In genomic region chr12:6778571-6779550, GRCh38 we compare ENCODE assay signal across 8 cellular contexts. TPM values are rescaled to one million over a fixed set of nuclear protein-coding genes. Genes with fewer than 3 reads are reported as not detected.
DNase-seq lines count a peak whose midpoint lies in the region; ATAC-seq and TF ChIP-seq lines count a peak whose summit lies in the region.

No MANE protein-coding gene starts in this region.

- H3K27ac ChIP-seq in Karpas-422 (ENCODE audit: low read length) (no peak overlapping the region), Panc1 (ENCODE audit: low read length) (no peak overlapping the region), esophagus muscularis mucosa (replicated peaks in 1 of 4) (peak overlapping the region; percentile 83 to 92 (median 87)), muscle layer of duodenum (ENCODE audit: low read length) (peak overlapping the region; percentile 45)

- WGBS in esophagus muscularis mucosa = 9% methylated on average over 22 of the region's 35 CpGs

- no peak for TF ChIP-seq POLR2A in esophagus muscularis mucosa (IDR thresholded peaks at IDR 0.05; ENCODE audit: low read depth)

- POLR2A ChIA-PET in Panc1 (lab: Charles Lee) = interaction anchor here (0.7 kb wide), 2 partner anchors 82 to 157 kb away, joined by 3 to 5 read pairs; no protein-coding TSS in a partner anchor

- H3K9ac ChIP-seq in Karpas-422 (ENCODE audit: low read length) = peak overlapping the region; percentile 59

- H3K9me3 ChIP-seq in Karpas-422 (ENCODE audit: low read length) (no peaks in the 10 kb centered on the region), Panc1 (ENCODE audit: control insufficient read depth, insufficient read depth, low read depth, low read length) (no peaks in the 10 kb centered on the region), esophagus muscularis mucosa (no peaks in the 10 kb centered on the region), muscle layer of duodenum (ENCODE audit: control insufficient read depth in 1 of 2, low read length in 2 of 2) (no peaks in the 10 kb centered on the region)

- TF ChIP-seq CTCF in Panc1 (IDR thresholded peaks at IDR 0.05) (peak; percentile 89), esophagus muscularis mucosa (IDR thresholded peaks at IDR 0.05) (peak; percentile 95 to 98 (median 96))

- no peaks in the 10 kb centered on the region for H3K79me2 ChIP-seq in Karpas-422 (ENCODE audit: low read length)

- BruUV-seq in Panc1 (replicated peaks; lab: Mats Ljungman, UMichigan) = no TSS peak

- in situ Hi-C loops in Caki2 (cut with HindIII; ENCODE audit: low pct_unique_long_range_greater_than_20kb, low sequenced_read_pairs) (no loop called here), Panc1 (cut with HindIII; ENCODE audit: low pct_unique_long_range_greater_than_20kb, low sequenced_read_pairs) (no loop called here)

- H3K27me3 ChIP-seq in Karpas-422 (ENCODE audit: low read length) = no peaks in the 10 kb centered on the region
- no peaks in the 10 kb centered on the region for H3K27me3 ChIP-seq in Panc1 (ENCODE audit: control insufficient read depth, insufficient read depth, low read length)
- no peaks in the 10 kb centered on the region for H3K27me3 ChIP-seq in esophagus muscularis mucosa
- H3K27me3 ChIP-seq in muscle layer of duodenum (ENCODE audit: low read depth, low read length) = no peaks in the 10 kb centered on the region

- no peaks in the 10 kb centered on the region for H3K36me3 ChIP-seq in Karpas-422 (ENCODE audit: insufficient read depth, low read length)
- H3K36me3 ChIP-seq in Panc1 (ENCODE audit: control insufficient read depth, insufficient read depth, low read length) = no peaks in the 10 kb centered on the region
- H3K36me3 ChIP-seq in esophagus muscularis mucosa = peaks cover 0 to 10% (median 0%) of the 10 kb centered on the region in 4 donors
- no peaks in the 10 kb centered on the region for H3K36me3 ChIP-seq in muscle layer of duodenum (ENCODE audit: control insufficient read depth in 1 of 2, insufficient read depth in 2 of 2, low read length in 2 of 2)

- peak overlapping the region; percentile 82 for H3K4me2 ChIP-seq in Karpas-422 (ENCODE audit: low read depth, low read length, poor library complexity, severe bottlenecking)

- intact Hi-C loops in Panc1 (cut with micrococcal nuclease; ENCODE audit: unreplicated experiment) = no loop called here
- intact Hi-C loops in esophagus muscularis mucosa (cut with DNase I) = loop anchor here (2.0 to 5.0 kb wide), 3 partner anchors 26 to 162 kb away; partner anchors contain the start of gene MLF2

- DNase-seq in Caki2 (ENCODE audit: low read depth) = peak; percentile 91
- peak; percentile 97 for DNase-seq in Karpas-422
- no peak for DNase-seq in Panc1 (ENCODE audit: low read depth, low spot score)
- peak; percentile 94 to 95 for DNase-seq in activated T-cell treated with anti-CD3 and anti-CD28 coated beads, Interleukin-2, amount 50 U/mL, for 48 hours
- DNase-seq in esophagus muscularis mucosa (ENCODE audit: extremely low spot score) = peak; percentile 98
- peak; percentile 73 to 79 for DNase-seq in stimulated activated CD8-positive, alpha-beta memory T cell treated with anti-CD3 and anti-CD28 coated beads, Interleukin-7, amount 100 ng/mL, for 1 hour (ENCODE audit: low read depth in 2 of 2)

- H2AFZ ChIP-seq in Karpas-422 (ENCODE audit: low read length) = peak overlapping the region; percentile 74; the same call in 1 of the 2 replicates

- H3K4me1 ChIP-seq in Karpas-422 (ENCODE audit: low read length) (peaks cover 12% of the 10 kb centered on the region), Panc1 (ENCODE audit: control insufficient read depth, insufficient read depth, low read length) (peaks cover 4% of the 10 kb centered on the region; the same call in 1 of the 2 replicates), esophagus muscularis mucosa (peaks cover 15 to 30% (median 27%) of the 10 kb centered on the region in 4 donors), muscle layer of duodenum (ENCODE audit: control insufficient read depth in 1 of 2, insufficient read depth in 2 of 2, low read length in 2 of 2) (peaks cover 3 to 23% of the 10 kb centered on the region in 2 donors)

- ATAC-seq in GM21526 (IDR thresholded peaks at IDR 0.05; ENCODE audit: low FRiP score, unreplicated experiment) (peak; percentile 51), Panc1 (peak; percentile 98)

- no peaks in the 10 kb centered on the region for H3K9me2 ChIP-seq in Karpas-422 (replicated peaks; ENCODE audit: insufficient read depth, low read length)

- CTCF ChIA-PET in Panc1 (lab: Charles Lee) = interaction anchor here (0.5 kb wide), 1 partner anchor 114 kb away, joined by 5 read pairs; no protein-coding TSS in a partner anchor

- H4K20me1 ChIP-seq in Karpas-422 (ENCODE audit: insufficient read depth, low read depth, low read length) = no peaks in the 10 kb centered on the region

- peak overlapping the region; percentile 69 for H3K4me3 ChIP-seq in Karpas-422 (ENCODE audit: low read length)
- peak overlapping the region; percentile 14 to 17 for H3K4me3 ChIP-seq in Panc1 (ENCODE audit: low read depth in 2 of 2, low read length in 2 of 2)
- H3K4me3 ChIP-seq in esophagus muscularis mucosa = peak overlapping the region; percentile 50 to 55 (median 52)
- H3K4me3 ChIP-seq in muscle layer of duodenum (ENCODE audit: low read depth in 1 of 2, low read length in 2 of 2) = peak overlapping the region; percentile 55 to 68

- TF ChIP-seq EP300 in esophagus muscularis mucosa (IDR thresholded peaks at IDR 0.05) = no peak

RNA-seq across cellular contexts. Expression of gene LAG3, which starts 6.5 kb away (rescaled TPM):
- not detected in 2 replicates for total RNA-seq in Caki2 (2014; rRNA removed; shearing (Covaris generic); ENCODE audit: low replicate concordance)
- 0.22 and 0.32 TPM in 2 replicates for total RNA-seq in Karpas-422 (2014; rRNA removed; shearing (Covaris generic); ENCODE audit: low replicate concordance)
- 2.7 TPM for total RNA-seq in Panc1 (2021; ENCODE audit: unreplicated experiment)
- 2.7 TPM for polyA plus RNA-seq in Panc1 (2012; ENCODE audit: insufficient read length)
- total RNA-seq in esophagus muscularis mucosa = 1 to 10 TPM; 1.7 to 4.0 (median 2.9) TPM

RNA-seq across cellular contexts. Expression of gene CD4, which starts 10.5 kb away (rescaled TPM):
- total RNA-seq in Caki2 (2014; rRNA removed; shearing (Covaris generic); ENCODE audit: low replicate concordance) = not detected in 2 replicates
- not detected in 2 replicates for total RNA-seq in Karpas-422 (2014; rRNA removed; shearing (Covaris generic); ENCODE audit: low replicate concordance)
- total RNA-seq in Panc1 (2021; ENCODE audit: unreplicated experiment) = 0.23 TPM
- polyA plus RNA-seq in Panc1 (2012; ENCODE audit: insufficient read length) = 0.55 TPM
- total RNA-seq in esophagus muscularis mucosa = 10 to 100 TPM in 2 of 4 donors, 1 to 10 TPM in 2; 6.6 to 16.2 (median 10.1) TPM

RNA-seq across cellular contexts. Expression of gene PTMS, which starts 12.7 kb away (rescaled TPM):
- 286 and 317 TPM in 2 replicates for total RNA-seq in Caki2 (2014; rRNA removed; shearing (Covaris generic); ENCODE audit: low replicate concordance)
- total RNA-seq in Karpas-422 (2014; rRNA removed; shearing (Covaris generic); ENCODE audit: low replicate concordance) = 5.0 and 7.3 TPM in 2 replicates
- total RNA-seq in Panc1 (2021; ENCODE audit: unreplicated experiment) (395 TPM), esophagus muscularis mucosa (100 to 1,000 TPM; 256 to 419 (median 338) TPM)
- polyA plus RNA-seq in Panc1 (2012; ENCODE audit: insufficient read length) = 554 TPM

RNA-seq across cellular contexts. Expression of gene MLF2, which starts 25.9 kb away (rescaled TPM):
- total RNA-seq in Caki2 (2014; rRNA removed; shearing (Covaris generic); ENCODE audit: low replicate concordance) = 274 and 316 TPM in 2 replicates
- total RNA-seq in Karpas-422 (2014; rRNA removed; shearing (Covaris generic); ENCODE audit: low replicate concordance) = 183 and 263 TPM in 2 replicates
- 175 TPM for total RNA-seq in Panc1 (2021; ENCODE audit: unreplicated experiment)
- polyA plus RNA-seq in Panc1 (2012; ENCODE audit: insufficient read length) = 269 TPM
- total RNA-seq in esophagus muscularis mucosa = 100 to 1,000 TPM; 169 to 247 (median 214) TPM

RNA-seq across cellular contexts. Expression of gene GPR162, which starts 42.8 kb away (rescaled TPM):
- total RNA-seq in Caki2 (2014; rRNA removed; shearing (Covaris generic); ENCODE audit: low replicate concordance) = 10.0 and 15.9 TPM in 2 replicates
- not detected in 2 replicates for total RNA-seq in Karpas-422 (2014; rRNA removed; shearing (Covaris generic); ENCODE audit: low replicate concordance)
- total RNA-seq in Panc1 (2021; ENCODE audit: unreplicated experiment) (1.3 TPM), esophagus muscularis mucosa (10 to 100 TPM in 2 of 4 donors, 1 to 10 TPM in 2; 3.7 to 12.1 (median 10.0) TPM)
- 4.2 TPM for polyA plus RNA-seq in Panc1 (2012; ENCODE audit: insufficient read length)

Comparison
In these comparisons a context has a peak if more than half of its experiments do, and no peak if none do; other contexts are left out.
1. H3K27ac ChIP-seq: peak in esophagus muscularis mucosa (4 of 4) and muscle layer of duodenum (single experiment); none in Karpas-422 (single experiment) and Panc1 (single experiment).
2. H3K4me3 ChIP-seq: peak in every context shown above with its lines; median percentile 69 in Karpas-422; 62 in muscle layer of duodenum; 52 in esophagus muscularis mucosa; 16 in Panc1.
3. RNA of gene PTMS, which starts 12.7 kb away (total RNA-seq): 395 TPM in Panc1 (single experiment), 256 to 419 TPM in esophagus muscularis mucosa and 286 to 317 TPM in Caki2; 5.0 to 7.3 TPM in Karpas-422; every median in the first group is over 10 times any median in the second.